12 cellular contexts compared by ENCODE assay signal in the genomic region with DNA sequence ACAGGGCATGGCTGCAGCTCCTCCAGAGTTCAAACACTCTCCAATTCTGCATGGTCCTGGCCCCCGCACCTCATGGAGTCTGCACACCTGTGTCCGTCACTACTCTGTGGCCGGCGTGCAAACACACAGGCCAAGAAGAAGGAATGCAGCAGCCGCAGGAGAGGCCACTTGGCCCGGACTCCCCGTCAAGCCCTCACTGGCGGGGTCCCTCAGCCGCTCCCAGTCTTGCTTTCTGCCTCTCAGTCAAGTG. TPM values are rescaled to one million over a fixed set of nuclear protein-coding genes. Genes with fewer than 3 reads are reported as not detected.
DNase-seq lines count a peak whose midpoint lies in the region; ATAC-seq and TF ChIP-seq lines count a peak whose summit lies in the region.
"Had no signal": no experiment of that assay in that cellular context is flagged by ENCODE, and none has a peak within 500 bp of the region (broad histone marks: within the 10 kb centered on the region; RNA-seq: fewer than 3 reads in every experiment).

No MANE protein-coding gene starts in this region.

- H4K20me1 ChIP-seq in fibroblast of lung (ENCODE audit: control insufficient read depth, extremely low read depth, insufficient read depth, low read length), result no peaks in the 10 kb centered on the region
- no peaks in the 10 kb centered on the region for H4K20me1 ChIP-seq in neural cell (ENCODE audit: insufficient read depth)

- peaks cover 59% of the 10 kb centered on the region for H3K4me1 ChIP-seq in adipocyte (ENCODE audit: control insufficient read depth, insufficient read depth, low read length)
- H3K4me1 ChIP-seq in fibroblast of lung (ENCODE audit: control insufficient read depth, extremely low read depth, insufficient read depth, low read length), result peaks cover 27% of the 10 kb centered on the region
- peaks cover 21 to 51% (median 32%) of the 10 kb centered on the region in 4 donors for H3K4me1 ChIP-seq in transverse colon
- H3K4me1 ChIP-seq in body of pancreas, result peaks cover 48% of the 10 kb centered on the region

- TF ChIP-seq CTCF in fibroblast of lung (conservative IDR thresholded peaks at IDR 0.05 in 1 of 2, IDR thresholded peaks at IDR 0.05 in 1 of 2; ENCODE audit: low read depth in 1 of 2, low read length in 2 of 2) (no peak), neural cell (IDR thresholded peaks at IDR 0.05; ENCODE audit: poor library complexity, severe bottlenecking) (no peak), transverse colon (IDR thresholded peaks at IDR 0.05) (no peak), body of pancreas (IDR thresholded peaks at IDR 0.05) (no peak)

- H3K36me3 ChIP-seq in adipocyte (ENCODE audit: control insufficient read depth, insufficient read depth, low read length, severe bottlenecking) (peaks cover 6% of the 10 kb centered on the region), fibroblast of lung (ENCODE audit: control insufficient read depth, insufficient read depth, low read length) (peaks cover 6% of the 10 kb centered on the region), neural cell (ENCODE audit: insufficient read depth, low read length) (no peaks in the 10 kb centered on the region), transverse colon (no peaks in the 10 kb centered on the region), body of pancreas (replicated peaks in 1 of 2; ENCODE audit: insufficient read depth in 1 of 2, low read depth in 2 of 2) (no peaks in the 10 kb centered on the region)

- H2AFZ ChIP-seq in fibroblast of lung (ENCODE audit: low read length), result no peak overlapping the region
- no peak overlapping the region for H2AFZ ChIP-seq in neural cell (ENCODE audit: low read depth, low read length)

- H3K4me2 ChIP-seq in fibroblast of lung (ENCODE audit: extremely low read depth, insufficient read depth, low read length) (peak overlapping the region; percentile 79), neural cell (ENCODE audit: low read length) (no peak overlapping the region)

- H3K27me3 ChIP-seq in adipocyte (replicated peaks; ENCODE audit: control insufficient read depth, insufficient read depth, low read length) (no peaks in the 10 kb centered on the region), fibroblast of lung (ENCODE audit: control insufficient read depth, insufficient read depth, low read length) (no peaks in the 10 kb centered on the region), neural cell (ENCODE audit: insufficient read depth, low read depth, low read length) (no peaks in the 10 kb centered on the region), transverse colon (no peaks in the 10 kb centered on the region), body of pancreas (no peaks in the 10 kb centered on the region)

- in situ Hi-C loops in transverse colon (cut with MboI; ENCODE audit: low pct_ligation_motif_present in 1 of 4, low pct_unique_long_range_greater_than_20kb in 1 of 4, low sequenced_read_pairs in 3 of 4), result no loop called here

- no peak overlapping the region for H3K27ac ChIP-seq in fibroblast of lung (ENCODE audit: insufficient read depth, low read length)
- no peak overlapping the region for H3K27ac ChIP-seq in neural cell (ENCODE audit: low read length)
- H3K27ac ChIP-seq in transverse colon, result peak overlapping the region in 3 of 4 donors; percentile 36 to 71 (median 63)
- H3K27ac ChIP-seq in body of pancreas, result peak overlapping the region in 1 of 4 donors; percentile 13
- H3K27ac ChIP-seq: SK-N-MC had no signal

- no peak for ATAC-seq in body of pancreas
- no peak for ATAC-seq in HG03521 (IDR thresholded peaks at IDR 0.05; ENCODE audit: unreplicated experiment)
- ATAC-seq in GM18873 (IDR thresholded peaks at IDR 0.05; ENCODE audit: low FRiP score, unreplicated experiment), result no peak

- H3K4me3 ChIP-seq in adipocyte (ENCODE audit: low read length) (peak overlapping the region; percentile 69), fibroblast of lung (replicated peaks in 1 of 4; ENCODE audit: control extremely low read depth in 1 of 4, insufficient read depth in 1 of 4, low read depth in 3 of 4, low read length in 4 of 4) (peak overlapping the region in 3 of 4 experiments; percentile 11 to 51 (median 15)), neural cell (ENCODE audit: low read length) (no peak overlapping the region), transverse colon (peak overlapping the region in 2 of 4 donors; percentile 20 to 25), body of pancreas (no peak overlapping the region)
- H3K4me3 ChIP-seq: SK-N-MC had no signal

- H3K9ac ChIP-seq in adipocyte (ENCODE audit: low read length), result peak overlapping the region; percentile 70
- H3K9ac ChIP-seq in fibroblast of lung (ENCODE audit: insufficient read depth, low read length), result no peak overlapping the region
- peak overlapping the region; percentile 9 for H3K9ac ChIP-seq in neural cell (ENCODE audit: low read length)

- TF ChIP-seq EP300 in neural cell (conservative IDR thresholded peaks at IDR 0.05; ENCODE audit: poor library complexity, severe bottlenecking) (no peak), transverse colon (IDR thresholded peaks at IDR 0.05; ENCODE audit: low read depth) (no peak)

- DNase-seq in adipocyte (ENCODE audit: low read depth) (no peak), fibroblast of lung (ENCODE audit: low read depth in 2 of 2) (no peak), transverse colon (no peak), body of pancreas (no peak)
- DNase-seq: activated CD8-positive, alpha-beta memory T cell treated with anti-CD3 and anti-CD28 coated beads, Interleukin-2, amount 50 U/mL, for 48 hours; Calu3; naive B cell; NCI-H526 had no signal

- H3F3A ChIP-seq in neural cell (ENCODE audit: insufficient read depth, low read length, poor library complexity, severe bottlenecking), result peaks cover 8% of the 10 kb centered on the region

- intact Hi-C loops in transverse colon (cut with DNase I; ENCODE audit: low total_unique reads), result no loop called here
- intact Hi-C loops in body of pancreas (cut with DNase I), result no loop called here

- H3K9me3 ChIP-seq in adipocyte (ENCODE audit: control insufficient read depth, low read length) (no peaks in the 10 kb centered on the region), fibroblast of lung (ENCODE audit: control insufficient read depth, insufficient read depth, low read depth, low read length) (no peaks in the 10 kb centered on the region), neural cell (ENCODE audit: low read length) (no peaks in the 10 kb centered on the region), transverse colon (no peaks in the 10 kb centered on the region), body of pancreas (no peaks in the 10 kb centered on the region)

- TF ChIP-seq RAD21 in neural cell (conservative IDR thresholded peaks at IDR 0.05), result no peak

- no peaks in the 10 kb centered on the region for H3K9me2 ChIP-seq in neural cell (ENCODE audit: insufficient read depth, low read length)

- H3K79me2 ChIP-seq in fibroblast of lung (ENCODE audit: control insufficient read depth, insufficient read depth, low read length) (peaks cover 8% of the 10 kb centered on the region), neural cell (replicated peaks; ENCODE audit: insufficient read depth, low read length) (no peaks in the 10 kb centered on the region)

- 70% methylated on average over 6 of the region's 9 CpGs; no CpG with 5 or more reads in 1 of the 2 donors for WGBS in transverse colon (ENCODE audit: low coverage in 1 of 2), 2 donors
- WGBS in body of pancreas, 2 donors, result 62% methylated on average over 9 of the region's 9 CpGs; no CpG with 5 or more reads in 1 of the 2 donors

- TF ChIP-seq POLR2A in transverse colon (IDR thresholded peaks at IDR 0.05), result no peak
- no peak for TF ChIP-seq POLR2A in body of pancreas (IDR thresholded peaks at IDR 0.05)

TF ChIP-seq in neural cell, 6 proteins besides CTCF, POLR2A, EP300 and RAD21:
- TF ChIP-seq, protein P1, sequence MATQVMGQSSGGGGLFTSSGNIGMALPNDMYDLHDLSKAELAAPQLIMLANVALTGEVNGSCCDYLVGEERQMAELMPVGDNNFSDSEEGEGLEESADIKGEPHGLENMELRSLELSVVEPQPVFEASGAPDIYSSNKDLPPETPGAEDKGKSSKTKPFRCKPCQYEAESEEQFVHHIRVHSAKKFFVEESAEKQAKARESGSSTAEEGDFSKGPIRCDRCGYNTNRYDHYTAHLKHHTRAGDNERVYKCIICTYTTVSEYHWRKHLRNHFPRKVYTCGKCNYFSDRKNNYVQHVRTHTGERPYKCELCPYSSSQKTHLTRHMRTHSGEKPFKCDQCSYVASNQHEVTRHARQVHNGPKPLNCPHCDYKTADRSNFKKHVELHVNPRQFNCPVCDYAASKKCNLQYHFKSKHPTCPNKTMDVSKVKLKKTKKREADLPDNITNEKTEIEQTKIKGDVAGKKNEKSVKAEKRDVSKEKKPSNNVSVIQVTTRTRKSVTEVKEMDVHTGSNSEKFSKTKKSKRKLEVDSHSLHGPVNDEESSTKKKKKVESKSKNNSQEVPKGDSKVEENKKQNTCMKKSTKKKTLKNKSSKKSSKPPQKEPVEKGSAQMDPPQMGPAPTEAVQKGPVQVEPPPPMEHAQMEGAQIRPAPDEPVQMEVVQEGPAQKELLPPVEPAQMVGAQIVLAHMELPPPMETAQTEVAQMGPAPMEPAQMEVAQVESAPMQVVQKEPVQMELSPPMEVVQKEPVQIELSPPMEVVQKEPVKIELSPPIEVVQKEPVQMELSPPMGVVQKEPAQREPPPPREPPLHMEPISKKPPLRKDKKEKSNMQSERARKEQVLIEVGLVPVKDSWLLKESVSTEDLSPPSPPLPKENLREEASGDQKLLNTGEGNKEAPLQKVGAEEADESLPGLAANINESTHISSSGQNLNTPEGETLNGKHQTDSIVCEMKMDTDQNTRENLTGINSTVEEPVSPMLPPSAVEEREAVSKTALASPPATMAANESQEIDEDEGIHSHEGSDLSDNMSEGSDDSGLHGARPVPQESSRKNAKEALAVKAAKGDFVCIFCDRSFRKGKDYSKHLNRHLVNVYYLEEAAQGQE (IDR thresholded peaks at IDR 0.05; ENCODE audit: borderline replicate concordance), result no peak
- TF ChIP-seq EZH2 (IDR thresholded peaks at IDR 0.05; ENCODE audit: borderline replicate concordance, insufficient read depth, low read length, poor library complexity, severe bottlenecking), result no peak

RNA-seq across cellular contexts. Expression of a gene that starts 16.3 kb away (rescaled TPM):
- 6.9 and 10.7 TPM in 2 replicates for total RNA-seq in fibroblast of lung
- polyA plus RNA-seq in fibroblast of lung, result 2.5 and 3.6 TPM in 2 replicates
- polyA plus RNA-seq in fibroblast of lung (2012), result 8.7 and 14.0 TPM in 2 replicates
- polyA minus RNA-seq in fibroblast of lung (ENCODE audit: low replicate concordance), result 9.1 and 33.3 TPM in 2 replicates
- 16.3 and 22.4 TPM in 2 replicates for polyA plus RNA-seq in neural cell
- 15.4 and 21.2 TPM in 2 replicates for polyA minus RNA-seq in neural cell
- 10 to 100 TPM; 19.1 to 74.1 (median 21.3) TPM for total RNA-seq in transverse colon
- total RNA-seq in body of pancreas, result 10 to 100 TPM; 25.9 to 49.1 TPM

Comparison
In these comparisons a context has a peak if more than half of its experiments do, and no peak if none do; other contexts are left out.
1. H3K4me3 ChIP-seq: peak in adipocyte (single experiment) and fibroblast of lung (3 of 4); none in neural cell (single experiment) and body of pancreas (0 of 2).
2. H3K27ac ChIP-seq: peak in transverse colon (3 of 4); none in fibroblast of lung (single experiment) and neural cell (single experiment).